Comparison of ENCODE assay signal across 23 cellular contexts in the genomic region with DNA sequence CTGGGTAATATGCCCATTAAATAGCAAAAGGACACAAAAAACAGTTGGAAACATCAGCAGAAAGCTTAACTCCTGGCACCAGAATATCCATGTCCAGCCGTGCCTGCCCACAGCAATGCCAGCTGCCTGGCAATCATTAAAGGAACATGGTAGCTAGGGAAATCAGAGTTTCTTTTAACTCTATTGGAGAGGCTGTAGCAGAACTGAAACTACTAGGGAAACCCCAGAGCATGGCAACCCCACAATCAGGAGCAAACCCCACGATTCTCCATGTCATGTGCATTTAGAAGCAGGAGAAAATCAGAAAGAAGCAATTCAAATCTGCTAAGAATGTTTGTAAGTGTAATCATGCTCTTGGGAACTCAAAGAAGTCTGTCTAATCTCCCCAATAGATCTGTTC.
"Had no signal": no experiment of that assay in that cellular context is flagged by ENCODE, and none has a peak within 500 bp of the region (broad histone marks: within the 10 kb centered on the region; RNA-seq: fewer than 3 reads in every experiment).

No MANE protein-coding gene starts in this region.

- H3K4me2 ChIP-seq: SK-N-SH had no signal

- H3K27ac ChIP-seq: RWPE1 had no signal

- H3K27me3 ChIP-seq: MG63 had no signal

- FAIRE-seq: HepG2 had no signal

- H3K9me3 ChIP-seq: MG63, SK-N-SH had no signal

- ATAC-seq: HepG2, Panc1, PC-3 had no signal

- H3K4me3 ChIP-seq: MG63 had no signal

- H3K36me3 ChIP-seq: MG63 had no signal

- H3K9ac ChIP-seq: SK-N-SH had no signal

- DNase-seq: IMR-90, Karpas-422, KG1, MG63, NCI-H1092, NCI-H1105 treated with DMSO at 0.1 percent for 48 hours, NCI-H1417 treated with DMSO at 0.1 percent for 48 hours, NCI-H146, NCI-H1694 treated with DMSO at 0.1 percent for 48 hours, NCI-H1930, NCI-H2081, NCI-H2107, NCI-H2227 treated with DMSO at 0.1 percent for 48 hours, NCI-H510A, NCI-H524 treated with DMSO at 0.1 percent for 48 hours, NCI-H69, NCI-H774, PC-3, SHP77, SK-N-SH had no signal
